ENCODE assay signal across 20 cellular contexts in genomic region chr3:151960956-151961580, GRCh38.
A peak's percentile ranks its signal among the peaks of the same experiment; 100 is the strongest.
DNase-seq lines count a peak whose midpoint lies in the region; ATAC-seq and TF ChIP-seq lines count a peak whose summit lies in the region.
"Had no signal": no experiment of that assay in that cellular context is flagged by ENCODE, and none has a peak within 500 bp of the region (broad histone marks: within the 10 kb centered on the region; RNA-seq: fewer than 3 reads in every experiment).

No MANE protein-coding gene starts in this region.

- intact Hi-C loops in sigmoid colon (cut with DNase I), result no loop called here

- peaks cover 7% of the 10 kb centered on the region for H3K9me3 Mint-ChIP-seq in osteocyte (ENCODE audit: unreplicated experiment)
- H3K9me3 Mint-ChIP-seq: CD4-positive, alpha-beta memory T cell had no signal

- no peaks in the 10 kb centered on the region for H3K27me3 ChIP-seq in sigmoid colon
- H3K27me3 ChIP-seq: BLaER1 had no signal

- H3K27ac Mint-ChIP-seq in osteocyte (ENCODE audit: unreplicated experiment), result peak overlapping the region; percentile 3
- H3K27ac Mint-ChIP-seq: CD4-positive, alpha-beta memory T cell had no signal

- no peak for TF ChIP-seq EP300 in sigmoid colon (IDR thresholded peaks at IDR 0.05)

- no peak for ATAC-seq in GM19328 (IDR thresholded peaks at IDR 0.05; ENCODE audit: unreplicated experiment)

- H3K4me1 ChIP-seq in sigmoid colon, result no peaks in the 10 kb centered on the region
- H3K4me1 ChIP-seq: BLaER1 had no signal

- TF ChIP-seq POLR2A in sigmoid colon (IDR thresholded peaks at IDR 0.05) (no peak), erythroblast (IDR thresholded peaks at IDR 0.05; ENCODE audit: low read length) (no peak)

- no peaks in the 10 kb centered on the region for H3K36me3 ChIP-seq in sigmoid colon
- H3K36me3 ChIP-seq: BLaER1 had no signal

- H3K4me3 Mint-ChIP-seq in osteocyte (ENCODE audit: unreplicated experiment), result no peak overlapping the region
- H3K4me3 Mint-ChIP-seq: CD4-positive, alpha-beta memory T cell had no signal

- no peaks in the 10 kb centered on the region for H3K36me3 Mint-ChIP-seq in osteocyte (ENCODE audit: unreplicated experiment)
- H3K36me3 Mint-ChIP-seq: CD4-positive, alpha-beta memory T cell had no signal

- TF ChIP-seq CTCF in fibroblast of mammary gland (conservative IDR thresholded peaks at IDR 0.05; ENCODE audit: control insufficient read depth, insufficient read depth, low read depth, low read length) (no peak), osteocyte (IDR thresholded peaks at IDR 0.05) (no peak), sigmoid colon (IDR thresholded peaks at IDR 0.05) (no peak)

- no peaks in the 10 kb centered on the region for H3K27me3 Mint-ChIP-seq in osteocyte (ENCODE audit: unreplicated experiment)

- H3K27ac ChIP-seq in sigmoid colon, result no peak overlapping the region
- H3K27ac ChIP-seq: 22Rv1, BLaER1 had no signal

- no peak overlapping the region for H3K4me3 ChIP-seq in fibroblast of mammary gland (ENCODE audit: control insufficient read depth, low read depth, low read length)
- no peak overlapping the region for H3K4me3 ChIP-seq in sigmoid colon
- H3K4me3 ChIP-seq: BLaER1 had no signal

- DNase-seq in DMS 273 (lab: John Stamatoyannopoulos, UW; ENCODE audit: unreplicated experiment), result peak; percentile 49
- DNase-seq in DMS 273 treated with DMSO at 0.1 percent for 48 hours (lab: John Stamatoyannopoulos, UW), result no peak
- DNase-seq in RPMI7951 (ENCODE audit: low read depth), result peak; percentile 35
- DNase-seq in fibroblast of mammary gland (ENCODE audit: low read depth), result peak; percentile 70
- DNase-seq in osteocyte (ENCODE audit: extremely low spot score, unreplicated experiment), result no peak
- DNase-seq in sigmoid colon, result no peak
- DNase-seq in erythroblast (lab: John Stamatoyannopoulos, UW), result no peak
- DNase-seq: CD4-positive, alpha-beta memory T cell; DMS79; H7; MV-4-11; NCI-H1694 treated with DMSO at 0.1 percent for 48 hours; NCI-H2227 treated with DMSO at 0.1 percent for 48 hours; NCI-H510A treated with DMSO at 0.1 percent for 48 hours; NCI-H82; RPMI8226; SIG-M5 had no signal

- H3K9me3 ChIP-seq in sigmoid colon, result no peaks in the 10 kb centered on the region
- H3K9me3 ChIP-seq: BLaER1 had no signal

- 84 to 90% methylated on average over 4 of the region's 4 CpGs for WGBS in sigmoid colon, 2 donors

- H3K4me1 Mint-ChIP-seq in osteocyte (ENCODE audit: unreplicated experiment), result peaks cover 34% of the 10 kb centered on the region
- H3K4me1 Mint-ChIP-seq: CD4-positive, alpha-beta memory T cell had no signal

Comparison
In these comparisons a context has a peak if more than half of its experiments do, and no peak if none do; other contexts are left out.
1. DNase-seq: peak in DMS 273 (single experiment), RPMI7951 (single experiment) and fibroblast of mammary gland (single experiment); none in DMS 273 treated with DMSO at 0.1 percent for 48 hours (single experiment), osteocyte (single experiment), sigmoid colon (single experiment) and erythroblast (0 of 2).